30 cellular contexts compared by ENCODE assay signal in genomic region chr13:105491345-105491744, GRCh38. TPM values are rescaled to one million over a fixed set of nuclear protein-coding genes. Genes with fewer than 3 reads are reported as not detected.
"Had no signal": no experiment of that assay in that cellular context is flagged by ENCODE, and none has a peak within 500 bp of the region (broad histone marks: within the 10 kb centered on the region; RNA-seq: fewer than 3 reads in every experiment).

No MANE protein-coding gene starts in this region.

- H3K4me3 ChIP-seq: esophagus muscularis mucosa, gastrocnemius medialis, heart right ventricle, ovary, right atrium auricular region, sigmoid colon, skin epidermis, testis, tibial nerve, upper lobe of right lung, vagina had no signal

- H3K27ac Mint-ChIP-seq: effector memory CD8-positive, alpha-beta T cell; natural killer cell; stimulated activated naive B cell treated with anti-CD40 and anti-IgM and Interleukin-4, amounts not matched to agents 10 μg/mL and 1 μg/mL and 100 μg/mL, for 72 hours; stimulated activated naive CD8-positive, alpha-beta T cell treated with anti-CD3 and anti-CD28 coated beads, Interleukin-15, amount 100 ng/mL, for 72 hours had no signal

- H3K27me3 Mint-ChIP-seq: effector memory CD8-positive, alpha-beta T cell; stimulated activated naive B cell treated with anti-CD40 and anti-IgM and Interleukin-4, amounts not matched to agents 10 μg/mL and 1 μg/mL and 100 μg/mL, for 72 hours; stimulated activated naive CD8-positive, alpha-beta T cell treated with anti-CD3 and anti-CD28 coated beads, Interleukin-15, amount 100 ng/mL, for 72 hours had no signal

- H3K4me1 Mint-ChIP-seq: natural killer cell; stimulated activated naive B cell treated with anti-CD40 and anti-IgM and Interleukin-4, amounts not matched to agents 10 μg/mL and 1 μg/mL and 100 μg/mL, for 72 hours; stimulated activated naive CD8-positive, alpha-beta T cell treated with anti-CD3 and anti-CD28 coated beads, Interleukin-15, amount 100 ng/mL, for 72 hours had no signal

- H3K27ac ChIP-seq: epithelial cell of prostate, esophagus muscularis mucosa, gastrocnemius medialis, heart right ventricle, ovary, right atrium auricular region, sigmoid colon, skin epidermis, testis, tibial nerve, upper lobe of right lung, vagina had no signal

- H3K4me3 Mint-ChIP-seq: effector memory CD8-positive, alpha-beta T cell; natural killer cell; neural crest cell; stimulated activated naive B cell treated with anti-CD40 and anti-IgM and Interleukin-4, amounts not matched to agents 10 μg/mL and 1 μg/mL and 100 μg/mL, for 72 hours; stimulated activated naive CD8-positive, alpha-beta T cell treated with anti-CD3 and anti-CD28 coated beads, Interleukin-15, amount 100 ng/mL, for 72 hours had no signal

- H3K4me1 ChIP-seq: esophagus muscularis mucosa, gastrocnemius medialis, heart right ventricle, right atrium auricular region, sigmoid colon, testis, tibial nerve, upper lobe of right lung, vagina had no signal

- H3K27me3 ChIP-seq: esophagus muscularis mucosa, gastrocnemius medialis, heart right ventricle, ovary, right atrium auricular region, sigmoid colon, testis, tibial nerve, upper lobe of right lung, vagina had no signal

- DNase-seq: effector memory CD8-positive, alpha-beta T cell; gastrocnemius medialis; heart right ventricle; hypothalamus; mammary epithelial cell; natural killer cell; nucleus accumbens; ovary; sigmoid colon; stimulated activated CD4-positive, alpha-beta T cell treated with anti-CD3 and anti-CD28 coated beads, Interleukin-2, amount 100 ng/mL, for 24 hours; stimulated activated CD4-positive, alpha-beta T cell treated with anti-CD3 and anti-CD28 coated beads, Interleukin-4, amount 100 ng/mL, for 4 hours; stimulated activated naive B cell treated with anti-CD40 and anti-IgM and Interleukin-4, amounts not matched to agents 10 μg/mL and 1 μg/mL and 100 μg/mL, for 72 hours; stimulated activated naive CD8-positive, alpha-beta T cell treated with anti-CD3 and anti-CD28 coated beads, Interleukin-15, amount 100 ng/mL, for 72 hours; testis; upper lobe of right lung had no signal

- H3K9me3 Mint-ChIP-seq: stimulated activated naive CD8-positive, alpha-beta T cell treated with anti-CD3 and anti-CD28 coated beads, Interleukin-15, amount 100 ng/mL, for 72 hours had no signal

- H3K36me3 Mint-ChIP-seq: natural killer cell; stimulated activated naive B cell treated with anti-CD40 and anti-IgM and Interleukin-4, amounts not matched to agents 10 μg/mL and 1 μg/mL and 100 μg/mL, for 72 hours had no signal

- H3K36me3 ChIP-seq: esophagus muscularis mucosa, gastrocnemius medialis, heart right ventricle, ovary, right atrium auricular region, sigmoid colon, tibial nerve, upper lobe of right lung, vagina had no signal

- FAIRE-seq: islet of Langerhans had no signal

- H3K9me3 ChIP-seq: esophagus muscularis mucosa, gastrocnemius medialis, heart right ventricle, ovary, right atrium auricular region, sigmoid colon, testis, tibial nerve, upper lobe of right lung, vagina had no signal

- ATAC-seq: effector memory CD8-positive, alpha-beta T cell; gastrocnemius medialis; heart right ventricle; left lobe of liver; natural killer cell; stimulated activated naive B cell treated with anti-CD40 and anti-IgM and Interleukin-4, amounts not matched to agents 10 μg/mL and 1 μg/mL and 100 μg/mL, for 72 hours; stimulated activated naive CD8-positive, alpha-beta T cell treated with anti-CD3 and anti-CD28 coated beads, Interleukin-15, amount 100 ng/mL, for 72 hours; upper lobe of right lung had no signal

RNA-seq across cellular contexts. Expression of gene DAOA, which starts 25.5 kb away (rescaled TPM):
- total RNA-seq: esophagus muscularis mucosa, fibroblast of villous mesenchyme, gastrocnemius medialis, heart right ventricle, left lobe of liver, lower leg skin, mammary epithelial cell, mesenteric fat pad, mononuclear cell, natural killer cell, neural crest cell, ovary, posterior vena cava, right atrium auricular region, sigmoid colon, subcutaneous adipose tissue, tibial nerve, upper lobe of right lung, vagina had no signal
